8 cellular contexts compared by ENCODE assay signal in the genomic region with DNA sequence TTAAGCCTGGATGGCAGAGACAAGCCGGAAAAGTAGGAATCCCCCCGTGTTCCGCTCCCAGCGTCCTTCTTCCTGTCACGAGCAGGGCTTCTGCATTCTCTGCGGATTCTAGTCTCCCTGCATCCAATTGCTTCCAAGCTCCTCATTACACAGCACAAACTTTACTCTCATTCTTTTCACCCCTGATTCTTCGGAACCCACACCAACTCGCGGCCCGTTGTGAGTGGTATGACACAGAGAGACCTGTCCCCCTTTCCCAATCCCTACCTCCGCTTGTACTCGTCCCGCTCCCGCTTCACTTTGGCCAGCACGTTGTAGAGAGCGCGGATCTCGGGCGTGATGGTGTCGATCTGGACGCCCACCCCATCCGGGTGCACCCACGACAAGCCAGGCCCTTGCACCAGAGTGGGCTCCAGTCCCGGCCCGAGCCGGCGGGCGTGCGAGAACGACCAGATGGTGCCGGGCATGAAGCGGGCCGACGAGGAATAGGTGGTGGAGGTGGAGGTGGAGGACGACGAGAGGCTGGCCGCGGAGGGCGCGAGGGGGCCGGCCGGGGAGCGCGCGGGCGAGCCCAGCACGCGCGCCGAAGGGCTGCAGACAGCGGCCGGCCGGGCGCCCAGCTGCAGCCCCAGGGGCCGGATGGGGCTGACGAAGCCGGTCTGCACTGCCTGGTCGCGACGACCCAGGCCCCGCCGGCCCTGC. TPM values are rescaled to one million over a fixed set of nuclear protein-coding genes. Genes with fewer than 3 reads are reported as not detected.
DNase-seq lines count a peak whose midpoint lies in the region; ATAC-seq and TF ChIP-seq lines count a peak whose summit lies in the region.

No MANE protein-coding gene starts in this region.

- peaks cover 33 to 57% (median 49%) of the 10 kb centered on the region in 4 donors for H3K4me1 Mint-ChIP-seq in naive thymus-derived CD8-positive, alpha-beta T cell

- peaks cover 0 to 24% (median 7%) of the 10 kb centered on the region in 3 donors for H3K36me3 Mint-ChIP-seq in naive thymus-derived CD8-positive, alpha-beta T cell

- no peak for TF ChIP-seq CTCF in AG09309 (IDR thresholded peaks at IDR 0.05; ENCODE audit: control insufficient read depth, insufficient read depth, low read depth, low read length, missing control alignments)

- no peaks in the 10 kb centered on the region for H3K9me3 ChIP-seq in MG63

- peak; percentile 21 for ATAC-seq in GM19455 (IDR thresholded peaks at IDR 0.05; ENCODE audit: unreplicated experiment)
- ATAC-seq in naive thymus-derived CD8-positive, alpha-beta T cell = peak in 1 of 2 donors; percentile 1

- peak overlapping the region; percentile 77 to 96 (median 90) for H3K4me3 Mint-ChIP-seq in naive thymus-derived CD8-positive, alpha-beta T cell

- H3K27ac Mint-ChIP-seq in naive thymus-derived CD8-positive, alpha-beta T cell = peak overlapping the region; percentile 8 to 91 (median 60)

- H3K36me3 ChIP-seq in MG63 = peaks cover 68% of the 10 kb centered on the region

- H3K4me3 ChIP-seq in AG09309 (ENCODE audit: control insufficient read depth, low read depth, low read length) (peak overlapping the region; percentile 63), MG63 (peak overlapping the region; percentile 70)

- POLR2A ChIA-PET in naive thymus-derived CD8-positive, alpha-beta T cell (lab: Charles Lee) = interaction anchor here (0.5 to 3.8 kb wide), 9 partner anchors 13 to 134 kb away, joined by 3 to 11 read pairs (median 3); a partner anchor contains a TSS

- no peaks in the 10 kb centered on the region for H3K9me3 Mint-ChIP-seq in naive thymus-derived CD8-positive, alpha-beta T cell

- no peaks in the 10 kb centered on the region for H3K27me3 Mint-ChIP-seq in naive thymus-derived CD8-positive, alpha-beta T cell

- DNase-seq in AG09309 (ENCODE audit: low read depth) = no peak
- no peak for DNase-seq in MG63
- DNase-seq in dermis blood vessel endothelial cell = peak; percentile 29
- no peak for DNase-seq in naive thymus-derived CD8-positive, alpha-beta T cell
- DNase-seq in NCI-H82 (lab: John Stamatoyannopoulos, UW) = no peak
- DNase-seq in NCI-H2171 (lab: John Stamatoyannopoulos, UW) = no peak
- no peak for DNase-seq in AG08395 (ENCODE audit: low spot score)

- H3K27me3 ChIP-seq in MG63 = no peaks in the 10 kb centered on the region

RNA-seq across cellular contexts. Expression of a gene that starts 0.7 kb away (rescaled TPM):
- total RNA-seq in MG63 (2014; rRNA removed; shearing (Covaris generic); ENCODE audit: low replicate concordance) = 6.1 and 13.2 TPM in 2 replicates
- 13.1 and 13.6 TPM in 2 replicates for total RNA-seq in dermis blood vessel endothelial cell
- total RNA-seq in naive thymus-derived CD8-positive, alpha-beta T cell = 10 to 100 TPM; 40.9 to 45.9 TPM
- 10 to 100 TPM in 1 of 3 donors, 1 to 10 TPM in 2; 3.7 to 10.8 (median 4.4) TPM for polyA plus RNA-seq in naive thymus-derived CD8-positive, alpha-beta T cell

RNA-seq across cellular contexts. Expression of a gene that starts 12.9 kb away (rescaled TPM):
- 64.5 and 90.4 TPM in 2 replicates for total RNA-seq in MG63 (2014; rRNA removed; shearing (Covaris generic); ENCODE audit: low replicate concordance)
- total RNA-seq in dermis blood vessel endothelial cell = 15.5 and 19.3 TPM in 2 replicates
- total RNA-seq in naive thymus-derived CD8-positive, alpha-beta T cell = 100 to 1,000 TPM in 1 of 2 experiments, 10 to 100 TPM in 1; 99.2 to 104 TPM
- polyA plus RNA-seq in naive thymus-derived CD8-positive, alpha-beta T cell = 10 to 100 TPM; 23.6 to 41.7 (median 24.7) TPM

RNA-seq across cellular contexts. Expression of a gene that starts 20.8 kb away (rescaled TPM):
- total RNA-seq in MG63 (2014; rRNA removed; shearing (Covaris generic); ENCODE audit: low replicate concordance) = 4,502 and 8,561 TPM in 2 replicates
- total RNA-seq in dermis blood vessel endothelial cell = 4,017 and 6,422 TPM in 2 replicates
- 100 to 1,000 TPM; 355 to 363 TPM for total RNA-seq in naive thymus-derived CD8-positive, alpha-beta T cell
- 1,000 to 10,000 TPM; 1,014 to 1,110 (median 1,062) TPM for polyA plus RNA-seq in naive thymus-derived CD8-positive, alpha-beta T cell

RNA-seq across cellular contexts. Expression of a gene that starts 52.0 kb away (rescaled TPM):
- total RNA-seq in MG63 (2014; rRNA removed; shearing (Covaris generic); ENCODE audit: low replicate concordance) = 155 and 166 TPM in 2 replicates
- total RNA-seq in dermis blood vessel endothelial cell = 213 and 302 TPM in 2 replicates
- total RNA-seq in naive thymus-derived CD8-positive, alpha-beta T cell = 100 to 1,000 TPM; 296 to 308 TPM
- polyA plus RNA-seq in naive thymus-derived CD8-positive, alpha-beta T cell = 10 to 100 TPM; 31.4 to 57.3 (median 56.9) TPM

Comparison
In these comparisons a context has a peak if more than half of its experiments do, and no peak if none do; other contexts are left out.
1. RNA of a gene that starts 20.8 kb away (total RNA-seq): 4,502 to 8,561 TPM in MG63 and 4,017 to 6,422 TPM in dermis blood vessel endothelial cell; 355 to 363 TPM in naive thymus-derived CD8-positive, alpha-beta T cell; every median in the first group is over 10 times any median in the second.